Comparison of ENCODE assay signal across 26 cellular contexts in the genomic region with DNA sequence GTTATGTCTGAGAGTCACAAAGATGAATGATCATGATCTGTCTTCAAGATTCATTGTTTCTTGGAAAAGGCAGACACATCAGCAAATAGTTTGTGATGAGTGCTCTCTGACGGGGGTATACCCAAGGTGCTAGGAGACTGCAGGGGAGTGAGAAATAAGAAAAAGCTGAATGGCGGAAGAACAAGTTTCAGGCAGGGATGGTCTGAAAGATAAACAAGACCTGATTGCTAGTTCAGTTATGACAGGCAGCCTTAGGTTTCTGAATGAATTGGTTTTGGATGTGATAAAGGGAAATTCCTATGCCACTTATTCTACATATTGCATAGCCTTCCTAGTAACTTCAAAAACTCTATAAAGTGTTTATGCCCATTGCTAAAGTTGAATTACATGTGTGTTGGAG.
A peak's percentile ranks its signal among the peaks of the same experiment; 100 is the strongest.
DNase-seq lines count a peak whose midpoint lies in the region; ATAC-seq and TF ChIP-seq lines count a peak whose summit lies in the region.
"Had no signal": no experiment of that assay in that cellular context is flagged by ENCODE, and none has a peak within 500 bp of the region (broad histone marks: within the 10 kb centered on the region; RNA-seq: fewer than 3 reads in every experiment).

No MANE protein-coding gene starts in this region.

- H3K4me3 ChIP-seq in osteoblast (ENCODE audit: insufficient read depth, low read length) (no peak overlapping the region), BE2C (ENCODE audit: low read depth, low read length) (no peak overlapping the region)
- H3K4me3 ChIP-seq: A549 had no signal

- H3K9me3 Mint-ChIP-seq in activated naive CD4-positive, alpha-beta T cell treated with anti-CD3 and anti-CD28 coated beads for 36 hours = no peaks in the 10 kb centered on the region
- H3K9me3 Mint-ChIP-seq: CD8-positive, alpha-beta T cell; T-helper 1 cell treated with Interleukin-12 subunit alpha and Interleukin-12 subunit beta and Interleukin-4 antibody, amounts not matched to agents 30 μg/mL and 1 μg/mL, for 36 hours had no signal

- CTCF ChIA-PET in activated naive CD4-positive, alpha-beta T cell treated with anti-CD3 and anti-CD28 coated beads for 36 hours (lab: Charles Lee) = no interaction called here

- H3K4me1 Mint-ChIP-seq in activated naive CD4-positive, alpha-beta T cell treated with anti-CD3 and anti-CD28 coated beads for 36 hours (ENCODE audit: low read depth) = no peaks in the 10 kb centered on the region

- H4K20me1 ChIP-seq in osteoblast (ENCODE audit: insufficient read depth, low read length) = no peaks in the 10 kb centered on the region

- ATAC-seq in GM18502 (IDR thresholded peaks at IDR 0.05; ENCODE audit: poor library complexity, unreplicated experiment) = peak; percentile 43
- peak; percentile 55 for ATAC-seq in GM21381 (IDR thresholded peaks at IDR 0.05; ENCODE audit: unreplicated experiment)
- peak; percentile 32 for ATAC-seq in HG03565 (IDR thresholded peaks at IDR 0.05; ENCODE audit: unreplicated experiment)
- ATAC-seq in HG02852 (IDR thresholded peaks at IDR 0.05; ENCODE audit: unreplicated experiment) = no peak
- ATAC-seq in GM21423 (IDR thresholded peaks at IDR 0.05; ENCODE audit: unreplicated experiment) = no peak
- ATAC-seq: A549; CD8-positive, alpha-beta T cell; HCT116; HepG2; PC-3 had no signal

- H3K36me3 Mint-ChIP-seq in activated naive CD4-positive, alpha-beta T cell treated with anti-CD3 and anti-CD28 coated beads for 36 hours (ENCODE audit: low read depth) = no peaks in the 10 kb centered on the region
- H3K36me3 Mint-ChIP-seq: CD8-positive, alpha-beta T cell had no signal

- peaks cover 4% of the 10 kb centered on the region for H3K27me3 Mint-ChIP-seq in activated naive CD4-positive, alpha-beta T cell treated with anti-CD3 and anti-CD28 coated beads for 36 hours (ENCODE audit: low read depth)

- no peaks in the 10 kb centered on the region for H3K79me2 ChIP-seq in osteoblast (ENCODE audit: insufficient read depth, low read length)

- H3K4me1 ChIP-seq in osteoblast (ENCODE audit: insufficient read depth, low read length) (no peaks in the 10 kb centered on the region), BE2C (no peaks in the 10 kb centered on the region)
- H3K4me1 ChIP-seq: A549, Caco-2 had no signal

- H3K27me3 ChIP-seq in osteoblast (ENCODE audit: insufficient read depth, low read length) = no peaks in the 10 kb centered on the region
- no peaks in the 10 kb centered on the region for H3K27me3 ChIP-seq in BE2C

- DNase-seq in osteoblast (ENCODE audit: insufficient read length, low spot score, missing footprints) (peak; percentile 31), BE2C (no peak)
- DNase-seq in activated naive CD4-positive, alpha-beta T cell treated with anti-CD3 and anti-CD28 coated beads for 36 hours = no peak
- DNase-seq: AML-193; C1 segment of cervical spinal cord; Caco-2; CD8-positive, alpha-beta T cell; MV-4-11; NCI-H1105; NCI-H146; NCI-H1930; NCI-H2107; NCI-H524 treated with DMSO at 0.1 percent for 48 hours; NCI-H774; PC-3; SK-N-SH; SW 1271 had no signal

- intact Hi-C loops in activated naive CD4-positive, alpha-beta T cell treated with anti-CD3 and anti-CD28 coated beads for 36 hours (cut with micrococcal nuclease) = no loop called here

- H3K27ac ChIP-seq in osteoblast (ENCODE audit: low read depth, low read length) = no peak overlapping the region
- H3K27ac ChIP-seq: A549 had no signal

- TF ChIP-seq CTCF in osteoblast (IDR thresholded peaks at IDR 0.05; ENCODE audit: extremely low read depth, low read depth, low read length) = no peak
- no peak for TF ChIP-seq CTCF in BE2C (IDR thresholded peaks at IDR 0.05; ENCODE audit: low read depth, low read length)

- no peak overlapping the region for H3K27ac Mint-ChIP-seq in activated naive CD4-positive, alpha-beta T cell treated with anti-CD3 and anti-CD28 coated beads for 36 hours
- H3K27ac Mint-ChIP-seq: CD8-positive, alpha-beta T cell; T-helper 1 cell treated with Interleukin-12 subunit alpha and Interleukin-12 subunit beta and Interleukin-4 antibody, amounts not matched to agents 30 μg/mL and 1 μg/mL, for 36 hours had no signal

- H3K36me3 ChIP-seq in osteoblast (ENCODE audit: insufficient read depth, low read length) (no peaks in the 10 kb centered on the region), BE2C (no peaks in the 10 kb centered on the region)

- H3K9me3 ChIP-seq in osteoblast (ENCODE audit: low read depth, low read length) (no peaks in the 10 kb centered on the region), BE2C (no peaks in the 10 kb centered on the region)
- H3K9me3 ChIP-seq: A549, Caco-2, SK-N-SH had no signal

- H2AFZ ChIP-seq in osteoblast (ENCODE audit: low read length) = no peak overlapping the region

- no peak overlapping the region for H3K4me2 ChIP-seq in osteoblast (ENCODE audit: insufficient read depth, low read length)
- H3K4me2 ChIP-seq: A549, SK-N-SH had no signal

- H3K4me3 Mint-ChIP-seq in activated naive CD4-positive, alpha-beta T cell treated with anti-CD3 and anti-CD28 coated beads for 36 hours = no peak overlapping the region
- H3K4me3 Mint-ChIP-seq: CD8-positive, alpha-beta T cell; T-helper 1 cell treated with Interleukin-12 subunit alpha and Interleukin-12 subunit beta and Interleukin-4 antibody, amounts not matched to agents 30 μg/mL and 1 μg/mL, for 36 hours had no signal

Comparison
In these comparisons a context has a peak if more than half of its experiments do, and no peak if none do; other contexts are left out.
1. ATAC-seq: peak in GM18502 (single experiment), GM21381 (single experiment) and HG03565 (single experiment); none in HG02852 (single experiment) and GM21423 (single experiment).